In the genomic region with DNA sequence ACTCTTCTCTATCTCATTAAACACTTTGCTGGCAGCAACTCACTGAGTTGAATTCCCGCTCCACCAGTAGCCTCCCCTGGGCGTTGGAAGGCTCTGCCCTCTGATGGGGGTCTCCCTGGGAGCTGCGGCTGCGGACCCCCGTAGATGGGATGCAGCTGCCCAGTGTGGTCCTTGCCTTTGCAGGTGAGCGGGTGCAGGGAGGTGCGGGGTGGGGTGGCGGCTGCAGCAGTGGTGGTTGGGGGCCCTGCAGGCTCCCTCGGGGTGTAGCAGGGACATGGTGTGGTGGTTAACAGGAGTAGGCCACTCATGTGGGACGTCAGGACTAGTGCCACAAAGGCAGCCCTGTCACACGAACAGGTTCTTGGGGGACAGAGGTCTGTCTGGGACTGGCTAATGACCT, we compare ENCODE assay signal across 17 cellular contexts. TPM values are rescaled to one million over a fixed set of nuclear protein-coding genes. Genes with fewer than 3 reads are reported as not detected.
DNase-seq lines count a peak whose midpoint lies in the region; ATAC-seq lines count a peak whose summit lies in the region.
"Had no signal": no experiment of that assay in that cellular context is flagged by ENCODE, and none has a peak within 500 bp of the region (broad histone marks: within the 10 kb centered on the region; RNA-seq: fewer than 3 reads in every experiment).

No MANE protein-coding gene starts in this region.

- no peaks in the 10 kb centered on the region for H3K9me3 ChIP-seq in BLaER1 treated with 17β-estradiol and CSF1 and Interleukin-3, amounts not matched to agents 10 nM and 100 nM (replicated peaks in 1 of 11)
- H3K9me3 ChIP-seq in CD4-positive, alpha-beta memory T cell (ENCODE audit: control insufficient read depth in 1 of 2, low read length in 2 of 2): no peaks in the 10 kb centered on the region
- H3K9me3 ChIP-seq in naive thymus-derived CD4-positive, alpha-beta T cell (ENCODE audit: control insufficient read depth in 2 of 3, low read length in 3 of 3): no peaks in the 10 kb centered on the region
- H3K9me3 ChIP-seq: right lobe of liver had no signal

- no peaks in the 10 kb centered on the region for H3K27me3 Mint-ChIP-seq in CD4-positive, alpha-beta memory T cell
- H3K27me3 Mint-ChIP-seq in activated T-helper 1 cell treated with anti-CD3 and anti-CD28 coated beads, Interleukin-12 subunit alpha, Interleukin-12 subunit beta, Interleukin-2, Interleukin-4 antibody, amounts not matched to agents 30 ng/mL and 10 ng/mL and 1 ng/mL, durations not matched to agents 14 hours and 24 hours and 36 hours (ENCODE audit: insufficient read depth): peaks cover 1% of the 10 kb centered on the region
- no peaks in the 10 kb centered on the region for H3K27me3 Mint-ChIP-seq in naive thymus-derived CD4-positive, alpha-beta T cell
- H3K27me3 Mint-ChIP-seq: central memory CD8-positive, alpha-beta T cell had no signal

- H3K36me3 ChIP-seq in BLaER1 treated with 17β-estradiol and CSF1 and Interleukin-3, amounts not matched to agents 10 nM and 100 nM: peaks cover 0 to 15% (median 0%) of the 10 kb centered on the region in 11 experiments; a peak in 4 of 22 replicates
- H3K36me3 ChIP-seq in CD4-positive, alpha-beta memory T cell (ENCODE audit: insufficient read depth, low read length): no peaks in the 10 kb centered on the region
- H3K36me3 ChIP-seq in naive thymus-derived CD4-positive, alpha-beta T cell (ENCODE audit: control insufficient read depth in 2 of 3, insufficient read depth in 3 of 3, low read length in 3 of 3): peaks cover 0 to 5% (median 0%) of the 10 kb centered on the region in 3 experiments
- H3K36me3 ChIP-seq: right lobe of liver had no signal

- H3K27me3 ChIP-seq in BLaER1 treated with 17β-estradiol and CSF1 and Interleukin-3, amounts not matched to agents 10 nM and 100 nM: no peaks in the 10 kb centered on the region
- no peaks in the 10 kb centered on the region for H3K27me3 ChIP-seq in CD4-positive, alpha-beta memory T cell (ENCODE audit: insufficient read depth, low read length)
- H3K27me3 ChIP-seq in naive thymus-derived CD4-positive, alpha-beta T cell (ENCODE audit: control insufficient read depth in 2 of 2, insufficient read depth in 2 of 2, low read length in 2 of 2): no peaks in the 10 kb centered on the region
- H3K27me3 ChIP-seq: right lobe of liver had no signal

- intact Hi-C loops in CD4-positive, alpha-beta memory T cell (cut with micrococcal nuclease): no loop called here
- intact Hi-C loops in activated T-helper 1 cell treated with anti-CD3 and anti-CD28 coated beads, Interleukin-12 subunit alpha, Interleukin-12 subunit beta, Interleukin-2, Interleukin-4 antibody, amounts not matched to agents 30 ng/mL and 10 ng/mL and 1 ng/mL, durations not matched to agents 14 hours and 24 hours and 36 hours (cut with micrococcal nuclease): loop anchor here (10.0 kb wide), 1 partner anchor 364 kb away; no protein-coding TSS in a partner anchor
- intact Hi-C loops in naive thymus-derived CD4-positive, alpha-beta T cell (cut with micrococcal nuclease): loop anchor here in 1 of 2 donors (2.0 to 10.0 kb wide), 2 partner anchors 58 to 444 kb away; no protein-coding TSS in a partner anchor

- H4K20me1 ChIP-seq in BLaER1 treated with 17β-estradiol and CSF1 and Interleukin-3, amounts not matched to agents 10 nM and 100 nM: peaks cover 57 to 100% (median 93%) of the 10 kb centered on the region in 11 experiments; a peak in 20 of 22 replicates

- 0 out of 20 replicates have a peak overlapping the region, but pooled peaks of 1 of the 10 experiments have one; percentile 23 for H3K4me3 ChIP-seq in BLaER1 treated with 17β-estradiol and CSF1 and Interleukin-3, amounts not matched to agents 10 nM and 100 nM
- no peak overlapping the region for H3K4me3 ChIP-seq in CD4-positive, alpha-beta memory T cell (ENCODE audit: low read length in 2 of 2)
- H3K4me3 ChIP-seq in naive thymus-derived CD4-positive, alpha-beta T cell (ENCODE audit: low read length): no peak overlapping the region
- H3K4me3 ChIP-seq: right lobe of liver had no signal

- H3K4me1 ChIP-seq in BLaER1 treated with 17β-estradiol and CSF1 and Interleukin-3, amounts not matched to agents 10 nM and 100 nM: peaks cover 94 to 100% (median 100%) of the 10 kb centered on the region in 10 experiments
- H3K4me1 ChIP-seq in CD4-positive, alpha-beta memory T cell (ENCODE audit: insufficient read depth, low read length): peaks cover 27% of the 10 kb centered on the region
- H3K4me1 ChIP-seq in naive thymus-derived CD4-positive, alpha-beta T cell (ENCODE audit: control insufficient read depth in 2 of 2, insufficient read depth in 2 of 2, low read length in 2 of 2): peaks cover 5 to 14% of the 10 kb centered on the region in 2 donors

- no peaks in the 10 kb centered on the region for H3K9me3 Mint-ChIP-seq in CD4-positive, alpha-beta memory T cell
- H3K9me3 Mint-ChIP-seq in activated T-helper 1 cell treated with anti-CD3 and anti-CD28 coated beads, Interleukin-12 subunit alpha, Interleukin-12 subunit beta, Interleukin-2, Interleukin-4 antibody, amounts not matched to agents 30 ng/mL and 10 ng/mL and 1 ng/mL, durations not matched to agents 14 hours and 24 hours and 36 hours: no peaks in the 10 kb centered on the region
- H3K9me3 Mint-ChIP-seq in naive thymus-derived CD4-positive, alpha-beta T cell: no peaks in the 10 kb centered on the region
- H3K9me3 Mint-ChIP-seq: central memory CD8-positive, alpha-beta T cell; HFFc6; WTC11 had no signal

- peak overlapping the region; percentile 59 to 99 (median 94) for H3K4me2 ChIP-seq in BLaER1 treated with 17β-estradiol and CSF1 and Interleukin-3, amounts not matched to agents 10 nM and 100 nM

- POLR2A ChIA-PET in CD4-positive, alpha-beta memory T cell (lab: Charles Lee; ENCODE audit: partially characterized antibody): interaction anchor here (1.0 kb wide), 1 partner anchor 42 kb away, joined by 4 read pairs; the partner anchor contains the start of gene GALNT2
- POLR2A ChIA-PET in naive thymus-derived CD4-positive, alpha-beta T cell (lab: Charles Lee): no interaction called here

- ATAC-seq in naive thymus-derived CD4-positive, alpha-beta T cell: no peak
- no peak for ATAC-seq in SK-N-SH treated with all-trans-retinoic acid at 6 μM for 48 hours
- ATAC-seq: right lobe of liver, WTC11 had no signal

- H3K27ac ChIP-seq in BLaER1 treated with 17β-estradiol and CSF1 and Interleukin-3, amounts not matched to agents 10 nM and 100 nM: peak overlapping the region in 7 of 11 experiments; percentile 6 to 52 (median 37); a peak in 10 of 22 replicates
- H3K27ac ChIP-seq in CD4-positive, alpha-beta memory T cell (ENCODE audit: low read depth, low read length): no peak overlapping the region
- H3K27ac ChIP-seq in naive thymus-derived CD4-positive, alpha-beta T cell (ENCODE audit: low read depth, low read length): no peak overlapping the region
- H3K27ac ChIP-seq: right lobe of liver had no signal

- H3K36me3 Mint-ChIP-seq in CD4-positive, alpha-beta memory T cell: peaks cover 3 to 10% of the 10 kb centered on the region in 2 donors
- H3K36me3 Mint-ChIP-seq in activated T-helper 1 cell treated with anti-CD3 and anti-CD28 coated beads, Interleukin-12 subunit alpha, Interleukin-12 subunit beta, Interleukin-2, Interleukin-4 antibody, amounts not matched to agents 30 ng/mL and 10 ng/mL and 1 ng/mL, durations not matched to agents 14 hours and 24 hours and 36 hours (ENCODE audit: low read depth): peaks cover 13% of the 10 kb centered on the region
- H3K36me3 Mint-ChIP-seq in naive thymus-derived CD4-positive, alpha-beta T cell: peaks cover 0 to 12% (median 8%) of the 10 kb centered on the region in 5 donors

- H3K4me3 Mint-ChIP-seq in CD4-positive, alpha-beta memory T cell: peak overlapping the region in 1 of 8 donors; percentile 40
- H3K4me3 Mint-ChIP-seq in activated T-helper 1 cell treated with anti-CD3 and anti-CD28 coated beads, Interleukin-12 subunit alpha, Interleukin-12 subunit beta, Interleukin-2, Interleukin-4 antibody, amounts not matched to agents 30 ng/mL and 10 ng/mL and 1 ng/mL, durations not matched to agents 14 hours and 24 hours and 36 hours: peak overlapping the region; percentile 24
- H3K4me3 Mint-ChIP-seq in naive thymus-derived CD4-positive, alpha-beta T cell: peak overlapping the region in 4 of 10 donors; percentile 23 to 54 (median 39)
- H3K4me3 Mint-ChIP-seq: central memory CD8-positive, alpha-beta T cell; HFFc6; WTC11 had no signal

- DNase-seq in CD4-positive, alpha-beta memory T cell: no peak
- DNase-seq in activated T-helper 1 cell treated with anti-CD3 and anti-CD28 coated beads, Interleukin-12 subunit alpha, Interleukin-12 subunit beta, Interleukin-2, Interleukin-4 antibody, amounts not matched to agents 30 ng/mL and 10 ng/mL and 1 ng/mL, durations not matched to agents 14 hours and 24 hours and 36 hours (ENCODE audit: low spot score): no peak
- no peak for DNase-seq in naive thymus-derived CD4-positive, alpha-beta T cell
- DNase-seq in NCI-H446 treated with DMSO at 0.1 percent for 48 hours (lab: John Stamatoyannopoulos, UW) (no peak), dedifferentiated amniotic fluid mesenchymal stem cell (ENCODE audit: extremely low spot score) (no peak)
- DNase-seq: C1 segment of cervical spinal cord, DMS 273 treated with DMSO at 0.1 percent for 48 hours, GF-D8, head of caudate nucleus, HFFc6, NCI-H1105 treated with DMSO at 0.1 percent for 48 hours, NCI-H2107, right lobe of liver had no signal

- peak overlapping the region in 3 of 11 experiments; percentile 16 to 41 (median 34); a peak in 1 of 22 replicates for H3K9ac ChIP-seq in BLaER1 treated with 17β-estradiol and CSF1 and Interleukin-3, amounts not matched to agents 10 nM and 100 nM

- CTCF ChIA-PET in CD4-positive, alpha-beta memory T cell (lab: Charles Lee; ENCODE audit: partially characterized antibody): interaction anchor here (0.7 to 1.7 kb wide), 7 partner anchors 11 to 436 kb away, joined by 3 to 5 read pairs (median 3); partner anchors contain the start of gene GALNT2
- CTCF ChIA-PET in naive thymus-derived CD4-positive, alpha-beta T cell (lab: Charles Lee): interaction anchor here (0.7 to 1.3 kb wide), 2 partner anchors 31 to 227 kb away, joined by 3 read pairs; no protein-coding TSS in a partner anchor

- peak overlapping the region in 4 of 7 donors; percentile 19 to 62 (median 36) for H3K27ac Mint-ChIP-seq in CD4-positive, alpha-beta memory T cell
- no peak overlapping the region for H3K27ac Mint-ChIP-seq in activated T-helper 1 cell treated with anti-CD3 and anti-CD28 coated beads, Interleukin-12 subunit alpha, Interleukin-12 subunit beta, Interleukin-2, Interleukin-4 antibody, amounts not matched to agents 30 ng/mL and 10 ng/mL and 1 ng/mL, durations not matched to agents 14 hours and 24 hours and 36 hours
- H3K27ac Mint-ChIP-seq in naive thymus-derived CD4-positive, alpha-beta T cell: peak overlapping the region in 5 of 9 donors; percentile 12 to 84 (median 62)
- H3K27ac Mint-ChIP-seq: HFFc6, WTC11 had no signal

- H3K4me1 Mint-ChIP-seq in CD4-positive, alpha-beta memory T cell: peaks cover 33 to 58% (median 46%) of the 10 kb centered on the region in 4 donors
- H3K4me1 Mint-ChIP-seq in activated T-helper 1 cell treated with anti-CD3 and anti-CD28 coated beads, Interleukin-12 subunit alpha, Interleukin-12 subunit beta, Interleukin-2, Interleukin-4 antibody, amounts not matched to agents 30 ng/mL and 10 ng/mL and 1 ng/mL, durations not matched to agents 14 hours and 24 hours and 36 hours (ENCODE audit: low read depth): peaks cover 93% of the 10 kb centered on the region
- peaks cover 53 to 90% (median 72%) of the 10 kb centered on the region in 7 donors for H3K4me1 Mint-ChIP-seq in naive thymus-derived CD4-positive, alpha-beta T cell

RNA-seq across cellular contexts. Expression of gene GALNT2, which starts 42.0 kb away (rescaled TPM):
- total RNA-seq in CD4-positive, alpha-beta memory T cell: 10 to 100 TPM; 18.9 to 20.9 TPM
- polyA plus RNA-seq in CD4-positive, alpha-beta memory T cell: 10 to 100 TPM; 11.5 to 12.6 TPM
- total RNA-seq in activated T-helper 1 cell treated with anti-CD3 and anti-CD28 coated beads, Interleukin-12 subunit alpha, Interleukin-12 subunit beta, Interleukin-2, Interleukin-4 antibody, amounts not matched to agents 30 ng/mL and 10 ng/mL and 1 ng/mL, durations not matched to agents 14 hours and 24 hours and 36 hours: 67.6 and 67.9 TPM in 2 replicates
- total RNA-seq in naive thymus-derived CD4-positive, alpha-beta T cell: 10 to 100 TPM; 18.7 to 32.7 (median 26.4) TPM
- 10 to 100 TPM; 12.0 to 13.1 TPM for polyA plus RNA-seq in naive thymus-derived CD4-positive, alpha-beta T cell

Comparison
In these comparisons a context has a peak if more than half of its experiments do, and no peak if none do; other contexts are left out.
1. H3K27ac ChIP-seq: peak in BLaER1 treated with 17β-estradiol and CSF1 and Interleukin-3, amounts not matched to agents 10 nM and 100 nM (7 of 11); none in CD4-positive, alpha-beta memory T cell (single experiment) and naive thymus-derived CD4-positive, alpha-beta T cell (single experiment).